21 cellular contexts compared by ENCODE assay signal in the genomic region with DNA sequence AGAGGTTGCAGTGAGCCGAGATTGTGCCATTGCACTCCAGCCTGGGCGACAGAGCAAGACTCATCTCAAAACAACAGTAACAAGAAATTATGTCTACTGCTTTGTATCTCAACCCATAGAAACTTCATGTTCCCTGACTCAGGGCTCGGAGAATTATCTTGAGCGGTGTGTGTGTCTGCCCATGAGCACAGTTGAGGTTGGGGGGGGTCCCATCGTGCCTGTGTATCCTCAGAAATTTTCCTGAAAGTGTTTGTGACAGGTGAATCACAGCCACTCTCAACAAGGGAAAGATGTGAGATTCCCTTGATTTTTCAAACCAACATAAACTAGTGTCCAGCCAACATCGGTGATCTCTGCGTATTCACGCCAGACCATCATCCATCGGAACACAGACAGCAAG.
DNase-seq lines count a peak whose midpoint lies in the region; ATAC-seq, FAIRE-seq and TF ChIP-seq lines count a peak whose summit lies in the region.
"Had no signal": no experiment of that assay in that cellular context is flagged by ENCODE, and none has a peak within 500 bp of the region (broad histone marks: within the 10 kb centered on the region; RNA-seq: fewer than 3 reads in every experiment).

No MANE protein-coding gene starts in this region.

- TF ChIP-seq RAD21 in SK-N-SH (IDR thresholded peaks at IDR 0.05; ENCODE audit: low read length), result no peak
- no peak for TF ChIP-seq RAD21 in H1 (IDR thresholded peaks at IDR 0.05 in 1 of 2, conservative IDR thresholded peaks at IDR 0.05 in 1 of 2; ENCODE audit: low read depth in 2 of 2, low read length in 2 of 2)

- POLR2A ChIA-PET in SK-N-SH (lab: Yijun Ruan, JAX), result no interaction called here
- POLR2A ChIA-PET in H1 (lab: Charles Lee; ENCODE audit: partially characterized antibody), result no interaction called here

- H3K36me3 Mint-ChIP-seq in H9 (ENCODE audit: insufficient read depth in 1 of 3, low read depth in 3 of 3), result peaks cover 1 to 13% (median 9%) of the 10 kb centered on the region in 3 experiments; a peak in 6 of 7 replicates
- no peaks in the 10 kb centered on the region for H3K36me3 Mint-ChIP-seq in activated CD8-positive, alpha-beta memory T cell treated with anti-CD3 and anti-CD28 coated beads, Interleukin-2, amount 10 ng/mL, durations not matched to agents 7 days and 5 days
- H3K36me3 Mint-ChIP-seq: CD4-positive, CD25-positive, alpha-beta regulatory T cell; CD8-positive, alpha-beta T cell had no signal

- H3K4me3 ChIP-seq in SK-N-SH (ENCODE audit: low read depth in 2 of 2, low read length in 1 of 2) (no peak overlapping the region), H1 (ENCODE audit: extremely low read depth in 1 of 4, insufficient read depth in 2 of 4, low read depth in 3 of 4, low read length in 4 of 4) (no peak overlapping the region), MM.1S (ENCODE audit: low read length) (no peak overlapping the region)
- H3K4me3 ChIP-seq: BLaER1 had no signal

- H3K27me3 Mint-ChIP-seq in H9 (ENCODE audit: low read depth), result 0 out of 2 replicates have a peak, but pooled peaks cover 1% of the 10 kb centered on the region
- no peaks in the 10 kb centered on the region for H3K27me3 Mint-ChIP-seq in activated CD8-positive, alpha-beta memory T cell treated with anti-CD3 and anti-CD28 coated beads, Interleukin-2, amount 10 ng/mL, durations not matched to agents 7 days and 5 days
- H3K27me3 Mint-ChIP-seq: B cell had no signal

- H3K14ac ChIP-seq in H9 (ENCODE audit: insufficient read depth, low read length) (no peak overlapping the region), H1 (ENCODE audit: insufficient read length) (no peak overlapping the region)

- H3K9me3 ChIP-seq in H9 (ENCODE audit: control insufficient read depth, low read depth, low read length), result no peaks in the 10 kb centered on the region
- H3K9me3 ChIP-seq in SK-N-SH, result no peaks in the 10 kb centered on the region
- H3K9me3 ChIP-seq in H1 (ENCODE audit: insufficient read depth in 2 of 2, low read depth in 1 of 2, low read length in 1 of 2), result peaks cover 0 to 3% of the 10 kb centered on the region in 2 experiments; a peak in 1 of 4 replicates
- no peaks in the 10 kb centered on the region for H3K9me3 ChIP-seq in MM.1S (replicated peaks; ENCODE audit: insufficient read depth, low read length)
- H3K9me3 ChIP-seq: Caco-2 had no signal

- no peak overlapping the region for H2BK5ac ChIP-seq in H9 (ENCODE audit: insufficient read length, low read length)
- no peak overlapping the region for H2BK5ac ChIP-seq in H1 (ENCODE audit: low read depth, low read length)

- H3K9me2 ChIP-seq in SK-N-SH (no peaks in the 10 kb centered on the region), MM.1S (replicated peaks; ENCODE audit: insufficient read depth, low read length) (no peaks in the 10 kb centered on the region)

- H3K4ac ChIP-seq in H9 (ENCODE audit: low read depth, low read length) (no peak overlapping the region), H1 (replicated peaks; ENCODE audit: insufficient read length, low read depth, low read length) (no peak overlapping the region)

- no peak overlapping the region for H3K9ac ChIP-seq in H9 (ENCODE audit: extremely low read depth, insufficient read length, low read length)
- H3K9ac ChIP-seq in SK-N-SH, result peak overlapping the region; percentile 30; the same call in 1 of the 2 replicates
- H3K9ac ChIP-seq in H1 (replicated peaks in 1 of 4; ENCODE audit: extremely low read depth in 1 of 4, low read depth in 3 of 4, low read length in 3 of 4), result no peak overlapping the region
- no peak overlapping the region for H3K9ac ChIP-seq in MM.1S (ENCODE audit: low read length)
- H3K9ac ChIP-seq: BLaER1 had no signal

- peaks cover 3% of the 10 kb centered on the region for H3F3A ChIP-seq in SK-N-SH (replicated peaks; ENCODE audit: insufficient read depth)
- no peaks in the 10 kb centered on the region for H3F3A ChIP-seq in MM.1S (ENCODE audit: insufficient read depth, low read length)

- no peaks in the 10 kb centered on the region for H3K79me1 ChIP-seq in H9 (ENCODE audit: insufficient read depth, low read depth, low read length, poor library complexity, severe bottlenecking)
- H3K79me1 ChIP-seq in H1 (ENCODE audit: low read depth, low read length), result no peaks in the 10 kb centered on the region

- DNase-seq in H9 (no peak), SK-N-SH (no peak), H1 (ENCODE audit: low read depth in 1 of 2, low spot score in 2 of 2) (no peak), MM.1S (no peak), SHP77 treated with DMSO at 0.1 percent for 48 hours (lab: John Stamatoyannopoulos, UW) (no peak)
- DNase-seq in activated CD8-positive, alpha-beta memory T cell treated with anti-CD3 and anti-CD28 coated beads, Interleukin-2, amount 10 ng/mL, durations not matched to agents 7 days and 5 days, result no peak
- DNase-seq: Caco-2; CD4-positive, CD25-positive, alpha-beta regulatory T cell; CD8-positive, alpha-beta T cell; DMS153; DND-41; GOT3; H7 had no signal

- TF ChIP-seq EP300 in SK-N-SH (IDR thresholded peaks at IDR 0.05; ENCODE audit: borderline replicate concordance in 1 of 2, low read depth in 1 of 2, low read length in 1 of 2) (peak in 1 of 2 experiments; percentile 35; a peak in 1 of 4 replicates), H1 (IDR thresholded peaks at IDR 0.05; ENCODE audit: borderline replicate concordance in 1 of 2, low read depth in 2 of 2, low read length in 2 of 2) (no peak)

- no peak overlapping the region for H3K27ac ChIP-seq in H9 (ENCODE audit: insufficient read length, low read depth, low read length)
- peak overlapping the region in 1 of 2 experiments; percentile 98; a peak in 2 of 4 replicates for H3K27ac ChIP-seq in SK-N-SH (ENCODE audit: low read depth in 2 of 2, low read length in 1 of 2)
- H3K27ac ChIP-seq in H1 (ENCODE audit: low read depth, low read length), result no peak overlapping the region
- H3K27ac ChIP-seq in MM.1S (ENCODE audit: low read length), result no peak overlapping the region
- H3K27ac ChIP-seq: 22Rv1, BLaER1, C4-2B had no signal

- H3K18ac ChIP-seq in H9 (ENCODE audit: insufficient read length, low read depth, low read length), result no peak overlapping the region
- H3K18ac ChIP-seq in H1 (ENCODE audit: extremely low read depth, low read length), result no peak overlapping the region; the same call in 1 of the 2 replicates

- no peak for FAIRE-seq in H1 (lab: Jason Lieb, UNC)
- FAIRE-seq: A204.1, G401.6, GM12892 had no signal

- H3K79me2 ChIP-seq in H9 (ENCODE audit: insufficient read depth, low read length), result no peaks in the 10 kb centered on the region
- H3K79me2 ChIP-seq in SK-N-SH (ENCODE audit: insufficient read depth), result no peaks in the 10 kb centered on the region
- no peaks in the 10 kb centered on the region for H3K79me2 ChIP-seq in H1 (ENCODE audit: control insufficient read depth in 1 of 2, insufficient read depth in 2 of 2, low read length in 2 of 2)
- no peaks in the 10 kb centered on the region for H3K79me2 ChIP-seq in MM.1S (ENCODE audit: low read length)

- H3K23ac ChIP-seq in H9 (ENCODE audit: insufficient read length, low read depth, low read length) (no peak overlapping the region), H1 (ENCODE audit: insufficient read length) (no peak overlapping the region)

- no peak for ATAC-seq in activated CD8-positive, alpha-beta memory T cell treated with anti-CD3 and anti-CD28 coated beads, Interleukin-2, amount 10 ng/mL, durations not matched to agents 7 days and 5 days
- ATAC-seq: CD8-positive, alpha-beta T cell; HCT116 had no signal

- TF ChIP-seq POLR2A in H1 (IDR thresholded peaks at IDR 0.05; ENCODE audit: control extremely low read depth in 1 of 2, low read depth in 2 of 2, low read length in 2 of 2), result no peak

- H2BK15ac ChIP-seq in H9 (ENCODE audit: low read depth, low read length) (no peak overlapping the region), H1 (ENCODE audit: low read length) (no peak overlapping the region)

- no peak overlapping the region for H2AFZ ChIP-seq in H9 (ENCODE audit: low read length)
- no peak overlapping the region; the same call in 1 of the 2 replicates for H2AFZ ChIP-seq in SK-N-SH (ENCODE audit: low read depth)
- H2AFZ ChIP-seq in H1 (ENCODE audit: low read length), result no peak overlapping the region
- H2AFZ ChIP-seq in MM.1S (ENCODE audit: low read length), result no peak overlapping the region

- H4K8ac ChIP-seq in H9 (replicated peaks; ENCODE audit: insufficient read length, low read depth, low read length) (no peak overlapping the region), H1 (ENCODE audit: extremely low read depth, insufficient read depth, low read length) (no peak overlapping the region)

- no peak overlapping the region for H3K4me3 Mint-ChIP-seq in H9
- no peak overlapping the region for H3K4me3 Mint-ChIP-seq in activated CD8-positive, alpha-beta memory T cell treated with anti-CD3 and anti-CD28 coated beads, Interleukin-2, amount 10 ng/mL, durations not matched to agents 7 days and 5 days
- H3K4me3 Mint-ChIP-seq: B cell; CD4-positive, CD25-positive, alpha-beta regulatory T cell; CD8-positive, alpha-beta T cell had no signal

- TF ChIP-seq CTCF in H9 (conservative IDR thresholded peaks at IDR 0.05) (no peak), SK-N-SH (IDR thresholded peaks at IDR 0.05) (no peak), H1 (IDR thresholded peaks at IDR 0.05; ENCODE audit: control extremely low read depth in 1 of 3, insufficient read depth in 1 of 3, low read depth in 1 of 3, low read length in 3 of 3) (no peak), MM.1S (IDR thresholded peaks at IDR 0.05; ENCODE audit: low read length) (no peak)

- H4K91ac ChIP-seq in H9 (ENCODE audit: insufficient read length, low read depth, low read length) (no peak overlapping the region), H1 (replicated peaks; ENCODE audit: insufficient read length, low read length) (peak overlapping the region; percentile 55)

- H3K27me3 ChIP-seq in H9 (ENCODE audit: insufficient read depth, low read length), result no peaks in the 10 kb centered on the region
- no peaks in the 10 kb centered on the region for H3K27me3 ChIP-seq in SK-N-SH (ENCODE audit: insufficient read depth)
- H3K27me3 ChIP-seq in H1 (replicated peaks in 1 of 4; ENCODE audit: control insufficient read depth in 3 of 4, extremely low read depth in 1 of 4, insufficient read depth in 3 of 4, low read length in 3 of 4), result no peaks in the 10 kb centered on the region
- H3K27me3 ChIP-seq in MM.1S (replicated peaks; ENCODE audit: insufficient read depth, low read length), result no peaks in the 10 kb centered on the region
- H3K27me3 ChIP-seq: BLaER1 had no signal

- H2BK120ac ChIP-seq in H9 (ENCODE audit: low read depth, low read length, poor library complexity, severe bottlenecking) (no peak overlapping the region), H1 (replicated peaks; ENCODE audit: low read depth, low read length) (no peak overlapping the region)

- H2BK20ac ChIP-seq in H9 (ENCODE audit: low read depth, low read length, poor library complexity, severe bottlenecking) (no peak overlapping the region), H1 (ENCODE audit: low read length) (0 out of 2 replicates have a peak overlapping the region, but pooled peaks have one; percentile 86)

- H3K23me2 ChIP-seq in H9 (ENCODE audit: insufficient read length, low read depth, low read length, poor library complexity, severe bottlenecking), result no peaks in the 10 kb centered on the region
- no peaks in the 10 kb centered on the region for H3K23me2 ChIP-seq in H1 (ENCODE audit: low read depth, low read length)

- H3K36me3 ChIP-seq in SK-N-SH (replicated peaks in 1 of 2; ENCODE audit: control insufficient read depth in 1 of 2, insufficient read depth in 2 of 2, low read length in 1 of 2), result no peaks in the 10 kb centered on the region
- no peaks in the 10 kb centered on the region for H3K36me3 ChIP-seq in H1 (ENCODE audit: control insufficient read depth in 2 of 4, insufficient read depth in 4 of 4, low read length in 3 of 4)
- no peaks in the 10 kb centered on the region for H3K36me3 ChIP-seq in MM.1S (replicated peaks; ENCODE audit: insufficient read depth, low read length)
- H3K36me3 ChIP-seq: BLaER1 had no signal

- peaks cover 3% of the 10 kb centered on the region; the same call in 1 of the 2 replicates for H3K4me1 ChIP-seq in H9 (ENCODE audit: insufficient read depth, low read length)
- H3K4me1 ChIP-seq in SK-N-SH (ENCODE audit: control insufficient read depth in 1 of 2, insufficient read depth in 2 of 2, low read depth in 1 of 2, low read length in 1 of 2), result no peaks in the 10 kb centered on the region
- H3K4me1 ChIP-seq in H1 (replicated peaks in 1 of 4; ENCODE audit: control insufficient read depth in 3 of 4, insufficient read depth in 4 of 4, low read length in 3 of 4), result no peaks in the 10 kb centered on the region
- no peaks in the 10 kb centered on the region for H3K4me1 ChIP-seq in MM.1S (ENCODE audit: low read length)
- H3K4me1 ChIP-seq: BLaER1, Caco-2 had no signal

- H3K4me2 ChIP-seq in H9 (ENCODE audit: insufficient read depth, insufficient read length, low read length) (no peak overlapping the region), SK-N-SH (peak overlapping the region; percentile 56), H1 (ENCODE audit: insufficient read depth in 1 of 2, low read depth in 2 of 2, low read length in 2 of 2) (no peak overlapping the region), MM.1S (ENCODE audit: low read depth, low read length) (no peak overlapping the region)
- H3K4me2 ChIP-seq: BLaER1 had no signal

- H3K27ac Mint-ChIP-seq in H9, result peak overlapping the region in 1 of 3 experiments; percentile 70; a peak in 2 of 7 replicates
- H3K27ac Mint-ChIP-seq in activated CD8-positive, alpha-beta memory T cell treated with anti-CD3 and anti-CD28 coated beads, Interleukin-2, amount 10 ng/mL, durations not matched to agents 7 days and 5 days, result no peak overlapping the region
- H3K27ac Mint-ChIP-seq: B cell; CD8-positive, alpha-beta T cell had no signal

- peak overlapping the region; percentile 65 for H2AK5ac ChIP-seq in H9 (ENCODE audit: insufficient read length, low read length)
- H2AK5ac ChIP-seq in H1 (ENCODE audit: low read depth, low read length), result no peak overlapping the region

- H2BK12ac ChIP-seq in H9 (ENCODE audit: insufficient read length, low read depth, low read length), result no peak overlapping the region
- H2BK12ac ChIP-seq in H1 (ENCODE audit: low read depth, low read length), result no peak overlapping the region

- H3K4me1 Mint-ChIP-seq in H9, result peaks cover 11 to 14% of the 10 kb centered on the region in 2 experiments
- H3K4me1 Mint-ChIP-seq in activated CD8-positive, alpha-beta memory T cell treated with anti-CD3 and anti-CD28 coated beads, Interleukin-2, amount 10 ng/mL, durations not matched to agents 7 days and 5 days, result no peaks in the 10 kb centered on the region

- no peak overlapping the region for H4K5ac ChIP-seq in H9 (ENCODE audit: insufficient read length, low read depth, low read length)
- no peak overlapping the region for H4K5ac ChIP-seq in H1 (ENCODE audit: insufficient read length, low read depth, low read length)

- no peak overlapping the region for H3K56ac ChIP-seq in H9 (ENCODE audit: insufficient read length, low read depth, low read length)
- no peak overlapping the region for H3K56ac ChIP-seq in H1 (replicated peaks; ENCODE audit: insufficient read length, low read depth, low read length)

- WGBS in H9 (ENCODE audit: extremely low coverage, insufficient read length, low lambda C conversion rate), result no CpG with 5 or more reads among the region's 9 CpGs
- 17% methylated on average over 9 of the region's 9 CpGs for WGBS in SK-N-SH (ENCODE audit: low lambda C conversion rate)
- WGBS in H1 (ENCODE audit: extremely low coverage in 1 of 2, insufficient coverage in 1 of 2, insufficient read length in 1 of 2, insufficient replicate concordance in 2 of 2, low coverage in 1 of 2, low lambda C conversion rate in 2 of 2, missing lambda C conversion rate in 1 of 2), 2 experiments, result 95% methylated on average over 9 of the region's 9 CpGs; no CpG with 5 or more reads in 1 of the 2 experiments

- H3T11ph ChIP-seq in H9 (ENCODE audit: low read length), result no peak overlapping the region

- CTCF ChIA-PET in SK-N-SH (lab: Yijun Ruan, JAX), result no interaction called here
- CTCF ChIA-PET in H1 (lab: Charles Lee; ENCODE audit: partially characterized antibody), result no interaction called here
- CTCF ChIA-PET in activated CD8-positive, alpha-beta memory T cell treated with anti-CD3 and anti-CD28 coated beads, Interleukin-2, amount 10 ng/mL, durations not matched to agents 7 days and 5 days (lab: Charles Lee), result no interaction called here

- peaks cover 4 to 5% of the 10 kb centered on the region in 2 experiments; a peak in 4 of 5 replicates for H3K9me3 Mint-ChIP-seq in H9
- H3K9me3 Mint-ChIP-seq in activated CD8-positive, alpha-beta memory T cell treated with anti-CD3 and anti-CD28 coated beads, Interleukin-2, amount 10 ng/mL, durations not matched to agents 7 days and 5 days (ENCODE audit: low read depth), result peaks cover 6% of the 10 kb centered on the region

- H4K20me1 ChIP-seq in H9 (ENCODE audit: control insufficient read depth, insufficient read depth, insufficient read length), result no peaks in the 10 kb centered on the region
- no peaks in the 10 kb centered on the region for H4K20me1 ChIP-seq in SK-N-SH (ENCODE audit: insufficient read depth)
- H4K20me1 ChIP-seq in H1 (replicated peaks in 1 of 2; ENCODE audit: control insufficient read depth in 1 of 2, insufficient read depth in 2 of 2, low read length in 2 of 2), result no peaks in the 10 kb centered on the region
- no peaks in the 10 kb centered on the region for H4K20me1 ChIP-seq in MM.1S (ENCODE audit: insufficient read depth, low read length)
- H4K20me1 ChIP-seq: BLaER1 had no signal
